In the genomic region with DNA sequence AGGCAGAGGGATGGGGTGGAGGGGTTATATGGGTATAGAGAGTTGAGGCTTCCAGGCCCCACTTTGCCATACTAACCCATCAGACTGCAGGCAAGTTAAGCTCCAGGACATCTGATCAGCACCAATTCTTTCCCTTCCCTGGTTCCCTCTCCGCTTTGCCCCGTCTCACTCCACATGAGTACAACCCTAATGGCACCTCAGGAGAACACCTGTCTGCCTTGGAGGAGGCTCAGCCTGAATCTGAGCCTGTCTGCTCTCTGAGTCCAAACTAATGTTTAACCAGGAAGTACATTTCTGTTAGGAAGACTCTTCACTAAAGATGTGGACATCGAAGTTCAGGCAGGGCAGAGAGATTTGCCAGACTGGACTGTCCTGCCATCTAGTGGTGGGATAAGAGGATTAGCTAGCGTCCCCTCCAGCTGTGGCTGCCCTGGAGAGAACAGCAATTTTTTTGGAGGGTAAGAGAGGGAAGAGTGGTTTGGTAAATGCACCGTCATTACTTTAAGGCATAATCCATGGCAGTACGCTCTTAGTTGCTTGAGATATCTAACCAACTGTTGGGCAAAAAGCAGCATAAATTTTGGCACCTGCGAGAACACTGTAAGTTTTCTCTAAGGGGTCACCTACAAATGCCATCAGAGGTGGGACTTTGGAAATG, we compare ENCODE assay signal across 1 cellular context.
TF ChIP-seq lines count a peak whose summit lies in the region.

No MANE protein-coding gene starts in this region.

TF ChIP-seq in HepG2, 621 proteins besides CTCF, POLR2A, EP300 and RAD21 (continued from another document and continues in another):
- TF ChIP-seq KDM2A (CRISPR knock-in tag; IDR thresholded peaks at IDR 0.05; ENCODE audit: borderline replicate concordance, low read depth) = 0 out of 2 replicates have a peak, but pooled peaks have one; percentile 29
- no peak for TF ChIP-seq ZNF768 (CRISPR knock-in tag; IDR thresholded peaks at IDR 0.05)
- no peak for TF ChIP-seq ZNF776 (CRISPR knock-in tag; IDR thresholded peaks at IDR 0.05)
- TF ChIP-seq TRIM24 (CRISPR knock-in tag; IDR thresholded peaks at IDR 0.05) = no peak
- TF ChIP-seq SMARCE1 (IDR thresholded peaks at IDR 0.05; ENCODE audit: borderline replicate concordance) = no peak
- no peak for TF ChIP-seq MLLT10 (CRISPR knock-in tag; IDR thresholded peaks at IDR 0.05)
- no peak for TF ChIP-seq KDM1A (CRISPR knock-in tag; IDR thresholded peaks at IDR 0.05)
- peak; percentile 28; the same call in 1 of the 2 replicates for TF ChIP-seq YEATS2 (CRISPR knock-in tag; IDR thresholded peaks at IDR 0.05; ENCODE audit: borderline replicate concordance)
- no peak for TF ChIP-seq ZNF703 (CRISPR knock-in tag; IDR thresholded peaks at IDR 0.05; ENCODE audit: borderline replicate concordance)
- no peak for TF ChIP-seq SMARCC2 (IDR thresholded peaks at IDR 0.05)
- TF ChIP-seq GPN1 (CRISPR knock-in tag; IDR thresholded peaks at IDR 0.05; ENCODE audit: borderline replicate concordance) = no peak
- no peak for TF ChIP-seq MBD4 (IDR thresholded peaks at IDR 0.05; ENCODE audit: borderline replicate concordance, low read length)
- TF ChIP-seq, protein P1, sequence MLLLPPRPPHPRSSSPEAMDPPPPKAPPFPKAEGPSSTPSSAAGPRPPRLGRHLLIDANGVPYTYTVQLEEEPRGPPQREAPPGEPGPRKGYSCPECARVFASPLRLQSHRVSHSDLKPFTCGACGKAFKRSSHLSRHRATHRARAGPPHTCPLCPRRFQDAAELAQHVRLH (CRISPR knock-in tag; IDR thresholded peaks at IDR 0.05; ENCODE audit: borderline replicate concordance, low read depth) = peak; percentile 54; the same call in 1 of the 2 replicates
- no peak for TF ChIP-seq ZNF362 (CRISPR knock-in tag; IDR thresholded peaks at IDR 0.05; ENCODE audit: borderline replicate concordance)
- TF ChIP-seq ATF5 (CRISPR knock-in tag; IDR thresholded peaks at IDR 0.05; ENCODE audit: low read depth) = no peak
- TF ChIP-seq KLF6 (CRISPR knock-in tag; IDR thresholded peaks at IDR 0.05) = no peak
- TF ChIP-seq, protein P2, sequence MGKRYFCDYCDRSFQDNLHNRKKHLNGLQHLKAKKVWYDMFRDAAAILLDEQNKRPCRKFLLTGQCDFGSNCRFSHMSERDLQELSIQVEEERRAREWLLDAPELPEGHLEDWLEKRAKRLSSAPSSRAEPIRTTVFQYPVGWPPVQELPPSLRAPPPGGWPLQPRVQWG (CRISPR knock-in tag; IDR thresholded peaks at IDR 0.05; ENCODE audit: borderline replicate concordance, low read depth) = no peak
- TF ChIP-seq CHCHD3 (CRISPR knock-in tag; IDR thresholded peaks at IDR 0.05) = no peak
- 0 out of 2 replicates have a peak, but pooled peaks have one; percentile 29 for TF ChIP-seq ISL2 (CRISPR knock-in tag; IDR thresholded peaks at IDR 0.05)
- no peak for TF ChIP-seq NFIC (IDR thresholded peaks at IDR 0.05; ENCODE audit: low read length)
- TF ChIP-seq FOXO1 (CRISPR knock-in tag; IDR thresholded peaks at IDR 0.05) = 0 out of 2 replicates have a peak, but pooled peaks have one; percentile 15
- TF ChIP-seq ZNF431 (CRISPR knock-in tag; IDR thresholded peaks at IDR 0.05; ENCODE audit: borderline replicate concordance, low read depth) = no peak
- no peak for TF ChIP-seq TBX3 (IDR thresholded peaks at IDR 0.05; ENCODE audit: borderline replicate concordance)
- TF ChIP-seq ZNF501 (CRISPR knock-in tag; IDR thresholded peaks at IDR 0.05) = no peak
- TF ChIP-seq, protein P3, sequence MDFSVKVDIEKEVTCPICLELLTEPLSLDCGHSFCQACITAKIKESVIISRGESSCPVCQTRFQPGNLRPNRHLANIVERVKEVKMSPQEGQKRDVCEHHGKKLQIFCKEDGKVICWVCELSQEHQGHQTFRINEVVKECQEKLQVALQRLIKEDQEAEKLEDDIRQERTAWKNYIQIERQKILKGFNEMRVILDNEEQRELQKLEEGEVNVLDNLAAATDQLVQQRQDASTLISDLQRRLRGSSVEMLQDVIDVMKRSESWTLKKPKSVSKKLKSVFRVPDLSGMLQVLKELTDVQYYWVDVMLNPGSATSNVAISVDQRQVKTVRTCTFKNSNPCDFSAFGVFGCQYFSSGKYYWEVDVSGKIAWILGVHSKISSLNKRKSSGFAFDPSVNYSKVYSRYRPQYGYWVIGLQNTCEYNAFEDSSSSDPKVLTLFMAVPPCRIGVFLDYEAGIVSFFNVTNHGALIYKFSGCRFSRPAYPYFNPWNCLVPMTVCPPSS (IDR thresholded peaks at IDR 0.05) = no peak
- no peak for TF ChIP-seq POLR2AphosphoS2 (IDR thresholded peaks at IDR 0.05; ENCODE audit: low read depth, low read length)
- 0 out of 2 replicates have a peak, but pooled peaks have one; percentile 36 for TF ChIP-seq KDM3A (CRISPR knock-in tag; IDR thresholded peaks at IDR 0.05; ENCODE audit: low read depth)
- no peak for TF ChIP-seq POGZ (CRISPR knock-in tag; IDR thresholded peaks at IDR 0.05)
- TF ChIP-seq CBX1 (IDR thresholded peaks at IDR 0.05; ENCODE audit: low read depth) = no peak
- TF ChIP-seq NONO (IDR thresholded peaks at IDR 0.05) = no peak
- 0 out of 2 replicates have a peak, but pooled peaks have one; percentile 34 for TF ChIP-seq NONO (CRISPR knock-in tag; conservative IDR thresholded peaks at IDR 0.05)
- TF ChIP-seq ATAD3A (CRISPR knock-in tag; IDR thresholded peaks at IDR 0.05) = no peak
- no peak for TF ChIP-seq ZNF629 (CRISPR knock-in tag; conservative IDR thresholded peaks at IDR 0.05)
- no peak for TF ChIP-seq NCOR1 (IDR thresholded peaks at IDR 0.05; ENCODE audit: borderline replicate concordance, low read length)
- TF ChIP-seq, protein P4, sequence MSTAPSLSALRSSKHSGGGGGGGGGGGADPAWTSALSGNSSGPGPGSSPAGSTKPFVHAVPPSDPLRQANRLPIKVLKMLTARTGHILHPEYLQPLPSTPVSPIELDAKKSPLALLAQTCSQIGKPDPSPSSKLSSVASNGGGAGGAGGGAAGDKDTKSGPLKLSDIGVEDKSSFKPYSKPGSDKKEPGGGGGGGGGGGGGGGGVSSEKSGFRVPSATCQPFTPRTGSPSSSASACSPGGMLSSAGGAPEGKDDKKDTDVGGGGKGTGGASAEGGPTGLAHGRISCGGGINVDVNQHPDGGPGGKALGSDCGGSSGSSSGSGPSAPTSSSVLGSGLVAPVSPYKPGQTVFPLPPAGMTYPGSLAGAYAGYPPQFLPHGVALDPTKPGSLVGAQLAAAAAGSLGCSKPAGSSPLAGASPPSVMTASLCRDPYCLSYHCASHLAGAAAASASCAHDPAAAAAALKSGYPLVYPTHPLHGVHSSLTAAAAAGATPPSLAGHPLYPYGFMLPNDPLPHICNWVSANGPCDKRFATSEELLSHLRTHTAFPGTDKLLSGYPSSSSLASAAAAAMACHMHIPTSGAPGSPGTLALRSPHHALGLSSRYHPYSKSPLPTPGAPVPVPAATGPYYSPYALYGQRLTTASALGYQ (CRISPR knock-in tag; IDR thresholded peaks at IDR 0.05) = no peak
- TF ChIP-seq KDM6A (CRISPR knock-in tag; IDR thresholded peaks at IDR 0.05; ENCODE audit: low read depth) = no peak
- no peak for TF ChIP-seq ZNF772 (CRISPR knock-in tag; IDR thresholded peaks at IDR 0.05)
- TF ChIP-seq SKIL (CRISPR knock-in tag; IDR thresholded peaks at IDR 0.05; ENCODE audit: borderline replicate concordance) = no peak
- no peak for TF ChIP-seq ZNF790 (CRISPR knock-in tag; IDR thresholded peaks at IDR 0.05; ENCODE audit: borderline replicate concordance)
- TF ChIP-seq ARNTL (CRISPR knock-in tag; IDR thresholded peaks at IDR 0.05) = no peak
- TF ChIP-seq ZBTB21 (CRISPR knock-in tag; IDR thresholded peaks at IDR 0.05) = no peak
- TF ChIP-seq MAFF (IDR thresholded peaks at IDR 0.05; ENCODE audit: low read depth, low read length) = no peak
- no peak for TF ChIP-seq ZNF670 (CRISPR knock-in tag; IDR thresholded peaks at IDR 0.05; ENCODE audit: borderline replicate concordance)
- TF ChIP-seq FLYWCH1 (CRISPR knock-in tag; IDR thresholded peaks at IDR 0.05) = no peak
- TF ChIP-seq JDP2 (CRISPR knock-in tag; IDR thresholded peaks at IDR 0.05; ENCODE audit: borderline replicate concordance) = no peak
- TF ChIP-seq KDM5A (IDR thresholded peaks at IDR 0.05; ENCODE audit: borderline replicate concordance, low read length) = no peak
- no peak for TF ChIP-seq EED (CRISPR knock-in tag; IDR thresholded peaks at IDR 0.05)
- TF ChIP-seq RBM39 (IDR thresholded peaks at IDR 0.05; ENCODE audit: low read depth, low read length, poor library complexity, severe bottlenecking) = no peak
- peak; percentile 54; the same call in 1 of the 2 replicates for TF ChIP-seq ZGPAT (CRISPR knock-in tag; IDR thresholded peaks at IDR 0.05)
- TF ChIP-seq KAT8 (CRISPR knock-in tag; IDR thresholded peaks at IDR 0.05) = no peak
- peak; percentile 82; the same call in 1 of the 2 replicates for TF ChIP-seq ZNF124 (CRISPR knock-in tag; IDR thresholded peaks at IDR 0.05)
- TF ChIP-seq JUND (CRISPR knock-in tag; IDR thresholded peaks at IDR 0.05) = no peak
- TF ChIP-seq SMAD9 (CRISPR knock-in tag; IDR thresholded peaks at IDR 0.05) = no peak
- TF ChIP-seq, protein P5, sequence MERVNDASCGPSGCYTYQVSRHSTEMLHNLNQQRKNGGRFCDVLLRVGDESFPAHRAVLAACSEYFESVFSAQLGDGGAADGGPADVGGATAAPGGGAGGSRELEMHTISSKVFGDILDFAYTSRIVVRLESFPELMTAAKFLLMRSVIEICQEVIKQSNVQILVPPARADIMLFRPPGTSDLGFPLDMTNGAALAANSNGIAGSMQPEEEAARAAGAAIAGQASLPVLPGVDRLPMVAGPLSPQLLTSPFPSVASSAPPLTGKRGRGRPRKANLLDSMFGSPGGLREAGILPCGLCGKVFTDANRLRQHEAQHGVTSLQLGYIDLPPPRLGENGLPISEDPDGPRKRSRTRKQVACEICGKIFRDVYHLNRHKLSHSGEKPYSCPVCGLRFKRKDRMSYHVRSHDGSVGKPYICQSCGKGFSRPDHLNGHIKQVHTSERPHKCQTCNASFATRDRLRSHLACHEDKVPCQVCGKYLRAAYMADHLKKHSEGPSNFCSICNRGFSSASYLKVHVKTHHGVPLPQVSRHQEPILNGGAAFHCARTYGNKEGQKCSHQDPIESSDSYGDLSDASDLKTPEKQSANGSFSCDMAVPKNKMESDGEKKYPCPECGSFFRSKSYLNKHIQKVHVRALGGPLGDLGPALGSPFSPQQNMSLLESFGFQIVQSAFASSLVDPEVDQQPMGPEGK (CRISPR knock-in tag; IDR thresholded peaks at IDR 0.05) = no peak
- TF ChIP-seq GLI4 (CRISPR knock-in tag; IDR thresholded peaks at IDR 0.05; ENCODE audit: borderline replicate concordance) = no peak
- no peak for TF ChIP-seq HIVEP1 (CRISPR knock-in tag; IDR thresholded peaks at IDR 0.05)
- no peak for TF ChIP-seq ERF (CRISPR knock-in tag; IDR thresholded peaks at IDR 0.05)
- no peak for TF ChIP-seq ZFP62 (CRISPR knock-in tag; IDR thresholded peaks at IDR 0.05)
- no peak for TF ChIP-seq ZNF251 (CRISPR knock-in tag; IDR thresholded peaks at IDR 0.05)
- no peak for TF ChIP-seq NR3C1 (CRISPR knock-in tag; IDR thresholded peaks at IDR 0.05)
- TF ChIP-seq ZNF205 (CRISPR knock-in tag; IDR thresholded peaks at IDR 0.05) = no peak
- no peak for TF ChIP-seq SOX13 (IDR thresholded peaks at IDR 0.05)
- peak in 1 of 2 experiments; percentile 25; a peak in 1 of 4 replicates for TF ChIP-seq SOX13 (CRISPR knock-in tag; conservative IDR thresholded peaks at IDR 0.05 in 1 of 2, IDR thresholded peaks at IDR 0.05 in 1 of 2)
- TF ChIP-seq KDM5B (CRISPR knock-in tag; IDR thresholded peaks at IDR 0.05; ENCODE audit: borderline replicate concordance) = no peak
- peak; percentile 19; the same call in 1 of the 2 replicates for TF ChIP-seq SMAD3 (CRISPR knock-in tag; IDR thresholded peaks at IDR 0.05)
- no peak for TF ChIP-seq ZNF225 (CRISPR knock-in tag; IDR thresholded peaks at IDR 0.05)
- no peak for TF ChIP-seq IKZF1 (IDR thresholded peaks at IDR 0.05)
- TF ChIP-seq MAF1 (CRISPR knock-in tag; IDR thresholded peaks at IDR 0.05; ENCODE audit: borderline replicate concordance) = no peak
- TF ChIP-seq ZSCAN30 (CRISPR knock-in tag; IDR thresholded peaks at IDR 0.05) = no peak
- TF ChIP-seq NR2F2 (IDR thresholded peaks at IDR 0.05; ENCODE audit: borderline replicate concordance, low read depth) = no peak
- no peak for TF ChIP-seq ZNF598 (CRISPR knock-in tag; IDR thresholded peaks at IDR 0.05; ENCODE audit: borderline replicate concordance)
- TF ChIP-seq CBFB (CRISPR knock-in tag; IDR thresholded peaks at IDR 0.05) = no peak
